In the genomic region with DNA sequence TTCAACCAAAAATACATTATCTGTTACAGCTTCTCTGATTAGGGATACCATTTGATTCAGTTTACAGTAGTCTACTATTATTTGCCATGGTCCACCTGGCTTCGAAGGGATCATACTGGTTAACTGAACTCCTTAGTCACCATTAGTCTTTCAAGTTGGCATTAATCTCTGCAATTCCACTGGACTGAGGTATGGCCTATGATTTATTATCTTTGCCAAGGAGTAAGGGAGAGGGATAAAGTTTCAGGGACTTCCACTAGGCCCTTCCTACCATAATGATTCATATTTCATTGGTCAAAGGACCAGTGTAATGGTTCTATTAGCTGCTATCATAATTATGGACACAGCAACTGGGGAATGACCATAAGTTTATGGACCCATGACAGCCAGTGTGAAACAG, we compare ENCODE assay signal across 7 cellular contexts.
"Had no signal": no experiment of that assay in that cellular context is flagged by ENCODE, and none has a peak within 500 bp of the region (broad histone marks: within the 10 kb centered on the region; RNA-seq: fewer than 3 reads in every experiment).

No MANE protein-coding gene starts in this region.

- DNase-seq: GDM1, GF-D8 had no signal

- FAIRE-seq: G401.6, GM12878, GM12891, GM12892, GM18507 had no signal

- H3K4me3 ChIP-seq: GM12878 had no signal

- ATAC-seq: GM12878 had no signal
